12 cellular contexts compared by ENCODE assay signal in genomic region chr6:27061235-27061993, GRCh38.
DNase-seq lines count a peak whose midpoint lies in the region; ATAC-seq, FAIRE-seq and TF ChIP-seq lines count a peak whose summit lies in the region.
"Had no signal": no experiment of that assay in that cellular context is flagged by ENCODE, and none has a peak within 500 bp of the region (broad histone marks: within the 10 kb centered on the region; RNA-seq: fewer than 3 reads in every experiment).

No MANE protein-coding gene starts in this region.

- no peaks in the 10 kb centered on the region for H4K20me1 ChIP-seq in GM12878 (ENCODE audit: control insufficient read depth, insufficient read depth)
- H4K20me1 ChIP-seq: BLaER1 treated with 17β-estradiol and CSF1 and Interleukin-3, amounts not matched to agents 10 nM and 100 nM had no signal

- H2AFZ ChIP-seq in GM12878 (ENCODE audit: control insufficient read depth, low read depth, low read length) = no peak overlapping the region

- H3K79me2 ChIP-seq in GM12878 (ENCODE audit: control insufficient read depth, insufficient read depth, low read length) = no peaks in the 10 kb centered on the region

- RAD21 ChIA-PET in GM12878 (lab: Charles Lee; ENCODE audit: unreplicated experiment) = interaction anchor here (1.5 kb wide), 1 partner anchor 24 kb away, joined by 3 read pairs; no protein-coding TSS in a partner anchor

- H3K27me3 ChIP-seq in GM12878 (replicated peaks in 1 of 2; ENCODE audit: control insufficient read depth in 2 of 2, insufficient read depth in 2 of 2, low read length in 1 of 2) = no peaks in the 10 kb centered on the region
- H3K27me3 ChIP-seq: BLaER1 treated with 17β-estradiol and CSF1 and Interleukin-3, amounts not matched to agents 10 nM and 100 nM had no signal

- no TSS peak for BruUV-seq in GM12878 (replicated peaks; lab: Mats Ljungman, UMichigan)

- no peak overlapping the region for H3K27ac ChIP-seq in GM12878 (ENCODE audit: control insufficient read depth, insufficient read depth)
- H3K27ac ChIP-seq: BLaER1 treated with 17β-estradiol and CSF1 and Interleukin-3, amounts not matched to agents 10 nM and 100 nM; KMS-11 had no signal

- no peak overlapping the region for H3K9ac ChIP-seq in GM12878 (ENCODE audit: control insufficient read depth, insufficient read depth, low read length)
- H3K9ac ChIP-seq: BLaER1 treated with 17β-estradiol and CSF1 and Interleukin-3, amounts not matched to agents 10 nM and 100 nM; KMS-11 had no signal

- no peaks in the 10 kb centered on the region for H3K36me3 ChIP-seq in GM12878 (ENCODE audit: control insufficient read depth in 2 of 2, insufficient read depth in 2 of 2, low read length in 1 of 2)
- H3K36me3 ChIP-seq: BLaER1 treated with 17β-estradiol and CSF1 and Interleukin-3, amounts not matched to agents 10 nM and 100 nM; HAP-1 had no signal

- no peak overlapping the region for H3K4me2 ChIP-seq in GM12878 (ENCODE audit: control insufficient read depth, insufficient read depth)
- H3K4me2 ChIP-seq: BLaER1 treated with 17β-estradiol and CSF1 and Interleukin-3, amounts not matched to agents 10 nM and 100 nM; KMS-11 had no signal

- SMC1A ChIA-PET in GM12878 (lab: Charles Lee; ENCODE audit: uncharacterized antibody, unreplicated experiment) = interaction anchor here (0.9 to 1.7 kb wide), 3 partner anchors 9 to 12 kb away, joined by 3 to 8 read pairs (median 5); no protein-coding TSS in a partner anchor

- TF ChIP-seq POLR2A in GM12891 (IDR thresholded peaks at IDR 0.05; ENCODE audit: low read depth, low read length) (no peak), GM12878 (IDR thresholded peaks at IDR 0.05; ENCODE audit: low read depth, low read length) (no peak)

- no peak for TF ChIP-seq CTCF in GM12878 (IDR thresholded peaks at IDR 0.05 in 2 of 3, conservative IDR thresholded peaks at IDR 0.05 in 1 of 3; ENCODE audit: control insufficient read depth in 2 of 3, extremely low read depth in 1 of 3, insufficient read depth in 1 of 3, low read depth in 3 of 3, low read length in 3 of 3)
- no peak for TF ChIP-seq CTCF in GM13977 (IDR thresholded peaks at IDR 0.05; ENCODE audit: extremely low read depth, insufficient read depth, missing control alignments)

- FAIRE-seq in GM12891 (lab: Jason Lieb, UNC) = peak; percentile 33
- peak; percentile 18 for FAIRE-seq in GM12878 (lab: Jason Lieb, UNC)
- FAIRE-seq: G401.6 had no signal

- CTCF ChIA-PET in GM12878 (lab: Yijun Ruan, JAX) = interaction anchor here (4.6 kb wide), 1 partner anchor 18 kb away, joined by 21 read pairs; no protein-coding TSS in a partner anchor

- ATAC-seq in GM12878 = peak; percentile 61
- ATAC-seq: CD8-positive, alpha-beta T cell had no signal

- POLR2A ChIA-PET in GM12878 (lab: Charles Lee) = interaction anchor here (1.5 kb wide), 1 partner anchor 10 kb away, joined by 7 read pairs; no protein-coding TSS in a partner anchor

- no peaks in the 10 kb centered on the region for H3K4me1 ChIP-seq in GM12878 (ENCODE audit: control insufficient read depth, insufficient read depth, low read length)
- H3K4me1 ChIP-seq: BLaER1 treated with 17β-estradiol and CSF1 and Interleukin-3, amounts not matched to agents 10 nM and 100 nM; HAP-1 had no signal

- no peak for TF ChIP-seq EP300 in GM12878 (IDR thresholded peaks at IDR 0.05; ENCODE audit: borderline replicate concordance in 1 of 2, control insufficient read depth in 1 of 2, low read depth in 2 of 2, low read length in 2 of 2)

- in situ Hi-C loops in GM12878 (cut with MboI) = no loop called here
- in situ Hi-C loops in GM13977 (cut with MboI; ENCODE audit: low pct_unique_long_range_greater_than_20kb, low sequenced_read_pairs, unreplicated experiment) = no loop called here

- H3K9me3 ChIP-seq in GM12878 (replicated peaks; ENCODE audit: control insufficient read depth, insufficient read depth, low read length) = no peaks in the 10 kb centered on the region
- H3K9me3 ChIP-seq: BLaER1 treated with 17β-estradiol and CSF1 and Interleukin-3, amounts not matched to agents 10 nM and 100 nM; HAP-1 had no signal

- DNase-seq in D341Med (ENCODE audit: low spot score) (peak; percentile 39), GM12891 (ENCODE audit: insufficient read length, low spot score) (no peak), NCI-H82 (lab: John Stamatoyannopoulos, UW) (peak; percentile 89), GM12878 (ENCODE audit: low read depth, low spot score) (no peak), NAMALWA (ENCODE audit: low spot score) (no peak), GM13977 (ENCODE audit: low spot score) (no peak)
- DNase-seq: Calu3; CD8-positive, alpha-beta T cell had no signal

- no peak for TF ChIP-seq RAD21 in GM12878 (IDR thresholded peaks at IDR 0.05; ENCODE audit: insufficient read depth, low read depth, low read length)

- no peak overlapping the region for H3K4me3 ChIP-seq in GM12878
- H3K4me3 ChIP-seq: BLaER1 treated with 17β-estradiol and CSF1 and Interleukin-3, amounts not matched to agents 10 nM and 100 nM; HAP-1 had no signal

- intact Hi-C loops in GM12878 (cut with micrococcal nuclease; ENCODE audit: unreplicated experiment) = no loop called here

- 67% methylated on average over 3 of the region's 3 CpGs for WGBS in GM12878 (ENCODE audit: insufficient coverage, insufficient replicate concordance, low lambda C conversion rate, missing lambda C conversion rate)

TF ChIP-seq in GM12891, 5 proteins besides CTCF, POLR2A, EP300 and RAD21:
- TF ChIP-seq TAF1 (IDR thresholded peaks at IDR 0.05; ENCODE audit: low read depth, low read length) = no peak
- peak; percentile 77 for TF ChIP-seq SPI1 (IDR thresholded peaks at IDR 0.05; ENCODE audit: low read depth, low read length)
- TF ChIP-seq PAX5 (IDR thresholded peaks at IDR 0.05; ENCODE audit: insufficient read depth, low read length, severe bottlenecking) = no peak
- TF ChIP-seq POU2F2 (IDR thresholded peaks at IDR 0.05; ENCODE audit: low read depth, low read length) = no peak
- no peak for TF ChIP-seq POLR2AphosphoS5 (IDR thresholded peaks at IDR 0.05; ENCODE audit: low read depth, low read length)

TF ChIP-seq in GM12878, 131 proteins besides CTCF, POLR2A, EP300 and RAD21:
- TF ChIP-seq CHD2 (IDR thresholded peaks at IDR 0.05; ENCODE audit: borderline replicate concordance, low read depth, low read length) (no peak), EZH2 (IDR thresholded peaks at IDR 0.05; ENCODE audit: borderline replicate concordance, control insufficient read depth, low read depth, low read length) (no peak), SPI1 (IDR thresholded peaks at IDR 0.05; ENCODE audit: borderline replicate concordance, insufficient read depth, low read depth, low read length) (peak; percentile 59; the same call in 1 of the 2 replicates)

Comparison
In these comparisons a context has a peak if more than half of its experiments do, and no peak if none do; other contexts are left out.
1. DNase-seq: peak in D341Med (single experiment) and NCI-H82 (single experiment); none in GM12891 (single experiment), GM12878 (single experiment), NAMALWA (single experiment) and GM13977 (single experiment).